ENCODE assay signal across 17 cellular contexts in genomic region chr19:51026554-51026831, GRCh38. TPM values are rescaled to one million over a fixed set of nuclear protein-coding genes. Genes with fewer than 3 reads are reported as not detected.
DNase-seq lines count a peak whose midpoint lies in the region; ATAC-seq lines count a peak whose summit lies in the region.
"Had no signal": no experiment of that assay in that cellular context is flagged by ENCODE, and none has a peak within 500 bp of the region (broad histone marks: within the 10 kb centered on the region; RNA-seq: fewer than 3 reads in every experiment).

TSS of gene KLK11 (minus strand) at chr19:51026616. CDS start at chr19:51025631, 985 bp downstream.

- H3K36me3 Mint-ChIP-seq in stimulated activated memory B cell treated with anti-CD40 and anti-IgM and Interleukin-4, amounts not matched to agents 10 μg/mL and 1 μg/mL and 100 μg/mL, for 72 hours, result no peaks in the 10 kb centered on the region
- peaks cover 0 to 3% of the 10 kb centered on the region in 2 donors for H3K36me3 Mint-ChIP-seq in stimulated activated naive B cell treated with anti-CD40 and anti-IgM and Interleukin-4, amounts not matched to agents 10 μg/mL and 1 μg/mL and 100 μg/mL, for 72 hours
- H3K36me3 Mint-ChIP-seq: CD8-positive, alpha-beta memory T cell had no signal

- no peaks in the 10 kb centered on the region for H3K4me1 Mint-ChIP-seq in stimulated activated memory B cell treated with anti-CD40 and anti-IgM and Interleukin-4, amounts not matched to agents 10 μg/mL and 1 μg/mL and 100 μg/mL, for 72 hours
- H3K4me1 Mint-ChIP-seq in stimulated activated naive B cell treated with anti-CD40 and anti-IgM and Interleukin-4, amounts not matched to agents 10 μg/mL and 1 μg/mL and 100 μg/mL, for 72 hours, result no peaks in the 10 kb centered on the region
- H3K4me1 Mint-ChIP-seq: CD8-positive, alpha-beta memory T cell had no signal

- ATAC-seq in esophagus mucosa (peak; percentile 79), HG02623 (IDR thresholded peaks at IDR 0.05; ENCODE audit: unreplicated experiment) (no peak), GM19452 (IDR thresholded peaks at IDR 0.05; ENCODE audit: unreplicated experiment) (no peak)
- ATAC-seq in stimulated activated memory B cell treated with anti-CD40 and anti-IgM and Interleukin-4, amounts not matched to agents 10 μg/mL and 1 μg/mL and 100 μg/mL, for 72 hours, result peak; percentile 48
- no peak for ATAC-seq in stimulated activated naive B cell treated with anti-CD40 and anti-IgM and Interleukin-4, amounts not matched to agents 10 μg/mL and 1 μg/mL and 100 μg/mL, for 72 hours (replicated peaks)

- DNase-seq in NCI-H1417 (lab: John Stamatoyannopoulos, UW) (peak; percentile 66 to 75 (median 71)), NCI-H1417 treated with DMSO at 0.1 percent for 48 hours (lab: John Stamatoyannopoulos, UW) (no peak), NCI-H2196 (lab: John Stamatoyannopoulos, UW; ENCODE audit: unreplicated experiment) (peak; percentile 79)
- no peak for DNase-seq in stimulated activated naive B cell treated with anti-CD40 and anti-IgM and Interleukin-4, amounts not matched to agents 10 μg/mL and 1 μg/mL and 100 μg/mL, for 72 hours
- DNase-seq: 8988T; activated effector memory CD4-positive, alpha-beta T cell treated with Interleukin-2 at 50 U/mL for 16 hours; CD8-positive, alpha-beta memory T cell; effector CD4-positive, alpha-beta T cell; NCI-H446 treated with DMSO at 0.1 percent for 48 hours; thyroid gland had no signal

- H3K9me3 Mint-ChIP-seq in stimulated activated memory B cell treated with anti-CD40 and anti-IgM and Interleukin-4, amounts not matched to agents 10 μg/mL and 1 μg/mL and 100 μg/mL, for 72 hours, result peaks cover 16% of the 10 kb centered on the region
- peaks cover 8 to 10% of the 10 kb centered on the region in 2 donors for H3K9me3 Mint-ChIP-seq in stimulated activated naive B cell treated with anti-CD40 and anti-IgM and Interleukin-4, amounts not matched to agents 10 μg/mL and 1 μg/mL and 100 μg/mL, for 72 hours
- H3K9me3 Mint-ChIP-seq: CD8-positive, alpha-beta memory T cell had no signal

- H3K27ac Mint-ChIP-seq in stimulated activated memory B cell treated with anti-CD40 and anti-IgM and Interleukin-4, amounts not matched to agents 10 μg/mL and 1 μg/mL and 100 μg/mL, for 72 hours, result no peak within 1 kb of the TSS
- no peak within 1 kb of the TSS for H3K27ac Mint-ChIP-seq in stimulated activated naive B cell treated with anti-CD40 and anti-IgM and Interleukin-4, amounts not matched to agents 10 μg/mL and 1 μg/mL and 100 μg/mL, for 72 hours

- H3K27me3 Mint-ChIP-seq in stimulated activated memory B cell treated with anti-CD40 and anti-IgM and Interleukin-4, amounts not matched to agents 10 μg/mL and 1 μg/mL and 100 μg/mL, for 72 hours, result peaks cover 57% of the 10 kb centered on the region
- H3K27me3 Mint-ChIP-seq in stimulated activated naive B cell treated with anti-CD40 and anti-IgM and Interleukin-4, amounts not matched to agents 10 μg/mL and 1 μg/mL and 100 μg/mL, for 72 hours, result peaks cover 47 to 67% of the 10 kb centered on the region in 2 donors

- no peak within 1 kb of the TSS for H3K4me3 Mint-ChIP-seq in stimulated activated memory B cell treated with anti-CD40 and anti-IgM and Interleukin-4, amounts not matched to agents 10 μg/mL and 1 μg/mL and 100 μg/mL, for 72 hours
- no peak within 1 kb of the TSS for H3K4me3 Mint-ChIP-seq in stimulated activated naive B cell treated with anti-CD40 and anti-IgM and Interleukin-4, amounts not matched to agents 10 μg/mL and 1 μg/mL and 100 μg/mL, for 72 hours
- H3K4me3 Mint-ChIP-seq: CD8-positive, alpha-beta memory T cell had no signal

RNA-seq across cellular contexts. Expression of gene KLK11, which starts in this region (rescaled TPM):
- total RNA-seq in esophagus mucosa, result 209 TPM
- total RNA-seq: CD8-positive, alpha-beta memory T cell; glomerular endothelial cell; kidney epithelial cell; LHCN-M2 had no signal

Comparison
In these comparisons a context has a peak if more than half of its experiments do, and no peak if none do; other contexts are left out.
1. DNase-seq: peak in NCI-H1417 (3 of 3) and NCI-H2196 (single experiment); none in NCI-H1417 treated with DMSO at 0.1 percent for 48 hours (single experiment) and stimulated activated naive B cell treated with anti-CD40 and anti-IgM and Interleukin-4, amounts not matched to agents 10 μg/mL and 1 μg/mL and 100 μg/mL, for 72 hours (single experiment).
2. ATAC-seq: peak in esophagus mucosa (single experiment) and stimulated activated memory B cell treated with anti-CD40 and anti-IgM and Interleukin-4, amounts not matched to agents 10 μg/mL and 1 μg/mL and 100 μg/mL, for 72 hours (single experiment); none in HG02623 (single experiment), stimulated activated naive B cell treated with anti-CD40 and anti-IgM and Interleukin-4, amounts not matched to agents 10 μg/mL and 1 μg/mL and 100 μg/mL, for 72 hours (0 of 2) and GM19452 (single experiment).